In the genomic region with DNA sequence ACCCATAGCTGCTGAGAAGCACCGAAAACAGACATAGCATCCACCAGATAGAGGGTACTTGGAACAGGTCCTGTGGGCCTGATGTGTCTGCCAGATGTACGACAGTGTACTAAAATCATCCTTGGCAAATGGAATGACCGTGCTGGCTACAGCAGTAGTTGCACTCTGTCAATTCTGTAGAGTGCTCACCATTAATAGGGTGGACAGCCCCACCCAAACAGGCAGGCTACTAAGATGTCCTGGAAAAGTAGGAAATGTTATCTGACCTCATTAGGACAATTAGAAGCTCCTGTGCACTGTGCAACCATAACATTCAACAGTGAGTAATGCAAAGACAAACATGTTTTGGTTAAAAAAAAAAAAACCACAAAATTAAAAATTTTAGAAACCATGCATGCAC, we compare ENCODE assay signal across 1 cellular context.
TF ChIP-seq lines count a peak whose summit lies in the region.

No MANE protein-coding gene starts in this region.

TF ChIP-seq in H1, 55 proteins besides CTCF, POLR2A, EP300 and RAD21 (continued from another document):
- TF ChIP-seq, protein P1, sequence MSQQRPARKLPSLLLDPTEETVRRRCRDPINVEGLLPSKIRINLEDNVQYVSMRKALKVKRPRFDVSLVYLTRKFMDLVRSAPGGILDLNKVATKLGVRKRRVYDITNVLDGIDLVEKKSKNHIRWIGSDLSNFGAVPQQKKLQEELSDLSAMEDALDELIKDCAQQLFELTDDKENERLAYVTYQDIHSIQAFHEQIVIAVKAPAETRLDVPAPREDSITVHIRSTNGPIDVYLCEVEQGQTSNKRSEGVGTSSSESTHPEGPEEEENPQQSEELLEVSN (IDR thresholded peaks at IDR 0.05): no peak
- TF ChIP-seq BACH1 (IDR thresholded peaks at IDR 0.05; ENCODE audit: low read length): no peak
- no peak for TF ChIP-seq TAF1 (IDR thresholded peaks at IDR 0.05; ENCODE audit: low read depth, low read length)
- no peak for TF ChIP-seq GTF2F1 (IDR thresholded peaks at IDR 0.05; ENCODE audit: borderline replicate concordance, low read depth, low read length)
- TF ChIP-seq ASH2L (IDR thresholded peaks at IDR 0.05; ENCODE audit: low read length): no peak
- TF ChIP-seq POU5F1 (IDR thresholded peaks at IDR 0.05; ENCODE audit: low read depth, low read length): no peak
- no peak for TF ChIP-seq POLR2AphosphoS5 (IDR thresholded peaks at IDR 0.05; ENCODE audit: low read depth, low read length)
